Comparison of ENCODE assay signal across 1 cellular context in the genomic region with DNA sequence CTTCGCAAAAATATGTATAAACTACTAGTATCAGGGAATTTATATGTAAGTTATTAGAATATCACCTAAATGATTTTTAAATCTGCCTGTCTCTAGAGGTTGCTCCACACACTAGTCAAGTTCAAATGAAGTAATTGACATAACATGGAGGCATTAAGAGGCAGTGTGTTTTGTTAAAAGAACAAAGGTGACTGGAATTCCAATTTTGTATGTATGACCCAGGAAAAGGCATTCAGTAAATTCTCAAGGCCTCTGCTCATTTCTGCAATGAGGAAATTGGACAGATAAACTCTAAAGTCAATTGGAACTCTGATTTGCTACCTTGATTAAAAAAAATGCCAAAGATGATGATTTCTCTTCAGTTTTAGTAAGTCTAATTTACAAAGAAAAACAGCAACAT.
TF ChIP-seq lines count a peak whose summit lies in the region.

No MANE protein-coding gene starts in this region.

TF ChIP-seq in neural cell, 6 proteins besides CTCF, POLR2A, EP300 and RAD21 (continued from another document):
- no peak for TF ChIP-seq SMC3 (conservative IDR thresholded peaks at IDR 0.05; ENCODE audit: poor library complexity)
- TF ChIP-seq POLR2AphosphoS5 (IDR thresholded peaks at IDR 0.05) = no peak
- no peak for TF ChIP-seq MXI1 (conservative IDR thresholded peaks at IDR 0.05; ENCODE audit: poor library complexity, severe bottlenecking)
